ENCODE assay signal across 25 cellular contexts in the genomic region with DNA sequence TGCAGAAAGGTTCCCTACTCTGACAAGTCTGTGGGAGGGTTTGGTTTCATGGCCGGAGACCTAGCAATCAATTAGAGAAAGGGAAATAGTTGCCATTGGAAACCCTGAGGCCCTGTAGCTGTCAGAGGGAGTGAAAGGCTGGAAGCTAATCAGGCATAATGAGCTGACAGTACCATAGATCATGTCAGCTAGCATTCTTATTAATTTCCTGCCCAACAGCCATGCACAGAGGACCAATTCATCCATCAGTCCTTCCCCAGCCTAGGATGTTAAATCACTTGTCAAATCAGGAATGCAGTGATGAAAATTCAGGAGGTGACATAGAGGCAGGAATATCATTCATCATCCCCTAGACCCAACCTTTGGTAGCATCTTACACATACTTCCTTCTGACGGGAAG.
"Had no signal": no experiment of that assay in that cellular context is flagged by ENCODE, and none has a peak within 500 bp of the region (broad histone marks: within the 10 kb centered on the region; RNA-seq: fewer than 3 reads in every experiment).

No MANE protein-coding gene starts in this region.

- H3K4me2 ChIP-seq: SK-N-SH had no signal

- H3K36me3 ChIP-seq: Peyer's patch, SJCRH30 had no signal

- DNase-seq: activated CD4-positive, alpha-beta memory T cell treated with anti-CD3 and anti-CD28 coated beads for 36 hours; activated CD4-positive, alpha-beta T cell treated with anti-CD3 and anti-CD28 coated beads, Interleukin-2, amount 10 ng/mL, durations not matched to agents 7 days and 5 days; activated CD4-positive, CD25-positive, alpha-beta regulatory T cell; activated CD8-positive, alpha-beta memory T cell treated with anti-CD3 and anti-CD28 coated beads for 24 hours; activated gamma-delta T cell; activated naive CD4-positive, alpha-beta T cell treated with anti-CD3 and anti-CD28 coated beads, Interleukin-2, amount 10 ng/mL, durations not matched to agents 7 days and 5 days; activated naive CD8-positive, alpha-beta T cell treated with anti-CD3 and anti-CD28 coated beads for 36 hours; activated T-cell treated with anti-CD3 and anti-CD28 coated beads for 4 hours; activated T-cell treated with anti-CD3 and anti-CD28 coated beads, Interleukin-2, amount 50 U/mL, for 48 hours; central memory CD4-positive, alpha-beta T cell; KG1; NCI-H1048; NCI-H1694; NCI-H2029; NCI-H345; NCI-H524; NCI-H774; Peyer's patch; Right ventricle myocardium superior; SJCRH30; SK-N-SH; T-helper 1 cell had no signal

- H3K27ac ChIP-seq: Peyer's patch, RWPE1, SJCRH30, VCaP had no signal

- H3K9ac ChIP-seq: SK-N-SH had no signal

- H3K4me1 ChIP-seq: Peyer's patch, SJCRH30 had no signal

- H3K9me3 ChIP-seq: Peyer's patch, SJCRH30, SK-N-SH had no signal

- H3K4me3 ChIP-seq: Peyer's patch, SJCRH30 had no signal

- ATAC-seq: activated T-helper 17 cell treated with anti-CD3 and anti-CD28 coated beads, Interleukin-2, amount 50 U/mL, for 72 hours had no signal

- H3K27me3 ChIP-seq: Peyer's patch, SJCRH30 had no signal

- H3K9me2 ChIP-seq: SK-N-SH had no signal
